Comparison of ENCODE assay signal across 10 cellular contexts in the genomic region with DNA sequence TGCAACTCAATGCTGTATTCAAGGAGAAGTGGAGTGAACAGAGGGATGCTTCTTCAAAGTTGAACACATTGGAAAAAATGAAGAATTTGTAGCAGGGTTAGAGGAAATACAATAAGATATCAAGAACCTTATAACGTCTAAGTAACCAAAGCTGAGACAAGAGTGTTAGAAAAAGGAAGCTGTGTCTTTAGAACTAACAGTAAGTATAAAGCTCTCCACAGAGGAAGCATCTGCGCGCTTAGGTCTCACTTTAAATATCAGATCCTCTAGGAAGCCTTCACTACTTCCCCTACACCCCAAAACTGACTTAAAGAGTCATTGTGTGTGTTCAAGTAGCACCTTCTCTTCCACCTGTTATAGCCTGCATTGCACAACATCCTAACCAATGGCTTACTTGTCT. TPM values are rescaled to one million over a fixed set of nuclear protein-coding genes. Genes with fewer than 3 reads are reported as not detected.
DNase-seq lines count a peak whose midpoint lies in the region; ATAC-seq, FAIRE-seq and TF ChIP-seq lines count a peak whose summit lies in the region.
"Had no signal": no experiment of that assay in that cellular context is flagged by ENCODE, and none has a peak within 500 bp of the region (broad histone marks: within the 10 kb centered on the region; RNA-seq: fewer than 3 reads in every experiment).

No MANE protein-coding gene starts in this region.

- no peak overlapping the region for H2BK12ac ChIP-seq in trophoblast cell (ENCODE audit: low read length)

- dilution Hi-C loops in keratinocyte (cut with MboI; ENCODE audit: extremely low pct_ligation_motif_present, low sequenced_read_pairs), result no loop called here

- DNase-seq in GDM1 (lab: John Stamatoyannopoulos, UW), result peak; percentile 58
- DNase-seq in Karpas-422, result no peak
- DNase-seq in keratinocyte (ENCODE audit: low read depth, low spot score), result no peak
- DNase-seq in trophoblast cell, result no peak
- no peak for DNase-seq in NCI-H524 (lab: John Stamatoyannopoulos, UW)
- DNase-seq in NK-92 (lab: John Stamatoyannopoulos, UW; ENCODE audit: unreplicated experiment), result no peak
- DNase-seq in NCI-H82 (lab: John Stamatoyannopoulos, UW), result no peak

- H4K12ac ChIP-seq in trophoblast cell (ENCODE audit: low read depth, low read length), result no peak overlapping the region

- H3K14ac ChIP-seq in trophoblast cell (ENCODE audit: low read length), result no peak overlapping the region

- no peak overlapping the region for H3K27ac ChIP-seq in Karpas-422 (ENCODE audit: low read length)
- no peak overlapping the region for H3K27ac ChIP-seq in keratinocyte (ENCODE audit: control insufficient read depth, insufficient read depth, low read length)
- H3K27ac ChIP-seq in trophoblast cell (ENCODE audit: low read depth, low read length), result no peak overlapping the region

- no peaks in the 10 kb centered on the region for H3K36me3 ChIP-seq in Karpas-422 (ENCODE audit: insufficient read depth, low read length)
- no peaks in the 10 kb centered on the region for H3K36me3 ChIP-seq in keratinocyte (ENCODE audit: control insufficient read depth in 2 of 2, extremely low read depth in 1 of 2, insufficient read depth in 2 of 2, low read length in 2 of 2)
- no peaks in the 10 kb centered on the region for H3K36me3 ChIP-seq in trophoblast cell (ENCODE audit: control insufficient read depth in 1 of 2, insufficient read depth in 2 of 2, low read length in 2 of 2)

- H3K23ac ChIP-seq in trophoblast cell (ENCODE audit: low read length), result no peak overlapping the region

- H3K27me3 ChIP-seq in Karpas-422 (ENCODE audit: low read length), result no peaks in the 10 kb centered on the region
- H3K27me3 ChIP-seq in keratinocyte (ENCODE audit: control insufficient read depth, extremely low read depth, insufficient read depth, low read length), result no peaks in the 10 kb centered on the region
- H3K27me3 ChIP-seq in trophoblast cell (ENCODE audit: insufficient read depth, low read length), result no peaks in the 10 kb centered on the region

- no peaks in the 10 kb centered on the region for H3K9me1 ChIP-seq in keratinocyte (ENCODE audit: control insufficient read depth, extremely low read depth, insufficient read depth, low read length)

- H3K79me2 ChIP-seq in Karpas-422 (ENCODE audit: low read length), result no peaks in the 10 kb centered on the region
- H3K79me2 ChIP-seq in keratinocyte (ENCODE audit: control insufficient read depth, insufficient read depth, low read length), result no peaks in the 10 kb centered on the region
- H3K79me2 ChIP-seq in trophoblast cell (ENCODE audit: control insufficient read depth, insufficient read depth, low read length, poor library complexity), result no peaks in the 10 kb centered on the region

- H2AFZ ChIP-seq in Karpas-422 (ENCODE audit: low read length) (no peak overlapping the region), keratinocyte (ENCODE audit: control insufficient read depth, low read length) (no peak overlapping the region), trophoblast cell (ENCODE audit: insufficient read depth, low read length, poor library complexity) (no peak overlapping the region)

- no peak overlapping the region for H4K8ac ChIP-seq in trophoblast cell (ENCODE audit: low read depth, low read length)

- H3K18ac ChIP-seq in trophoblast cell (ENCODE audit: low read length), result no peak overlapping the region

- no peak overlapping the region for H3K4ac ChIP-seq in trophoblast cell (ENCODE audit: low read depth, low read length)

- no peak overlapping the region for H2BK5ac ChIP-seq in trophoblast cell (ENCODE audit: low read depth, low read length, poor library complexity)

- no peaks in the 10 kb centered on the region for H3K9me3 ChIP-seq in Karpas-422 (ENCODE audit: low read length)
- H3K9me3 ChIP-seq in keratinocyte (ENCODE audit: control insufficient read depth, low read depth, low read length), result no peaks in the 10 kb centered on the region
- peaks cover 1% of the 10 kb centered on the region for H3K9me3 ChIP-seq in trophoblast cell (ENCODE audit: insufficient read depth, low read depth, low read length)

- ATAC-seq in GM21515 (IDR thresholded peaks at IDR 0.05; ENCODE audit: unreplicated experiment), result peak; percentile 9
- ATAC-seq: SK-N-SH treated with all-trans-retinoic acid at 6 μM for 48 hours had no signal

- H4K20me1 ChIP-seq in Karpas-422 (ENCODE audit: insufficient read depth, low read depth, low read length), result no peaks in the 10 kb centered on the region
- no peaks in the 10 kb centered on the region for H4K20me1 ChIP-seq in keratinocyte (ENCODE audit: control insufficient read depth, extremely low read depth, insufficient read depth, low read length)

- H3K4me2 ChIP-seq in Karpas-422 (ENCODE audit: low read depth, low read length, poor library complexity, severe bottlenecking) (peak overlapping the region; percentile 38), keratinocyte (ENCODE audit: control insufficient read depth, extremely low read depth, insufficient read depth, low read depth, low read length) (peak overlapping the region; percentile 80), trophoblast cell (ENCODE audit: low read length) (no peak overlapping the region)

- H3K9ac ChIP-seq in Karpas-422 (ENCODE audit: low read length) (no peak overlapping the region), keratinocyte (ENCODE audit: control insufficient read depth, extremely low read depth, insufficient read depth, low read length) (no peak overlapping the region), trophoblast cell (ENCODE audit: low read length) (no peak overlapping the region)

- no peak overlapping the region for H2BK120ac ChIP-seq in trophoblast cell (ENCODE audit: insufficient read depth, low read length, poor library complexity)

- no peaks in the 10 kb centered on the region for H3K79me1 ChIP-seq in trophoblast cell (ENCODE audit: low read length)

- H3K4me1 ChIP-seq in Karpas-422 (ENCODE audit: low read length), result no peaks in the 10 kb centered on the region
- peaks cover 15% of the 10 kb centered on the region for H3K4me1 ChIP-seq in keratinocyte (ENCODE audit: control insufficient read depth, extremely low read depth, insufficient read depth, low read length)
- H3K4me1 ChIP-seq in trophoblast cell (ENCODE audit: control insufficient read depth in 1 of 2, insufficient read depth in 2 of 2, low read length in 2 of 2), result no peaks in the 10 kb centered on the region

- no CpG with 5 or more reads among the region's 3 CpGs for WGBS in trophoblast cell (ENCODE audit: extremely low coverage, insufficient coverage, insufficient read length)

- FAIRE-seq in keratinocyte (lab: Jason Lieb, UNC), result no peak
- FAIRE-seq: G401.6 had no signal

- H3K4me3 ChIP-seq in Karpas-422 (ENCODE audit: low read length) (peak overlapping the region; percentile 22; the same call in 1 of the 2 replicates), keratinocyte (ENCODE audit: control insufficient read depth in 2 of 3, extremely low read depth in 1 of 3, insufficient read depth in 2 of 3, low read depth in 1 of 3, low read length in 3 of 3) (no peak overlapping the region), trophoblast cell (ENCODE audit: low read depth, low read length) (no peak overlapping the region)

- H4K91ac ChIP-seq in trophoblast cell (ENCODE audit: low read depth, low read length), result no peak overlapping the region

- H2AK5ac ChIP-seq in trophoblast cell (ENCODE audit: low read length), result no peak overlapping the region

- H3K9me2 ChIP-seq in Karpas-422 (replicated peaks; ENCODE audit: insufficient read depth, low read length), result no peaks in the 10 kb centered on the region

- no peak for TF ChIP-seq CTCF in keratinocyte (optimal IDR thresholded peaks at IDR 0.05 in 1 of 3, IDR thresholded peaks at IDR 0.05 in 1 of 3, conservative IDR thresholded peaks at IDR 0.05 in 1 of 3; ENCODE audit: extremely low read depth in 1 of 3, insufficient read depth in 2 of 3, low read length in 3 of 3)

RNA-seq across cellular contexts. Expression of a gene that starts 43.0 kb away (rescaled TPM):
- total RNA-seq in Karpas-422 (2014; rRNA removed; shearing (Covaris generic); ENCODE audit: low replicate concordance), result not detected in 2 replicates
- polyA plus RNA-seq in keratinocyte, result 0.05 to 0.37 TPM in 2 of 3 replicates, not detected in the other
- polyA plus RNA-seq in keratinocyte (2011; ENCODE audit: low read depth), result 0.15 TPM
- 0.04 TPM in 1 of 2 replicates, not detected in the other for polyA plus RNA-seq in keratinocyte (2011; cell fraction: cytosol; rRNA removed)
- 0.49 and 0.52 TPM in 2 replicates for polyA plus RNA-seq in keratinocyte (2011; cell fraction: nucleus; rRNA removed)
- polyA plus RNA-seq in keratinocyte (2012; ENCODE audit: low replicate concordance), result 0.83 TPM in 1 of 2 replicates, not detected in the other
- 0.23 to 0.99 TPM (median 0.43 TPM) in 3 replicates for polyA minus RNA-seq in keratinocyte
- polyA minus RNA-seq in keratinocyte (2011; cell fraction: cytosol; rRNA and poly(A)+ RNA removed), result not detected
- 0.21 and 0.54 TPM in 2 replicates for polyA minus RNA-seq in keratinocyte (2011; cell fraction: nucleus; rRNA and poly(A)+ RNA removed)
- polyA plus RNA-seq in trophoblast cell (2013), result not detected in 2 replicates
